Comparison of ENCODE assay signal across 1 cellular context in genomic region chr12:60594035-60594711, GRCh38.
TF ChIP-seq lines count a peak whose summit lies in the region.

No MANE protein-coding gene starts in this region.

TF ChIP-seq in WTC11, 78 proteins besides CTCF, POLR2A, EP300 and RAD21 (continued from another document):
- no peak for TF ChIP-seq JAZF1 (CRISPR knock-in tag; IDR thresholded peaks at IDR 0.05)
- no peak for TF ChIP-seq NFE2L1 (CRISPR knock-in tag; IDR thresholded peaks at IDR 0.05)
- TF ChIP-seq ATF1 (CRISPR knock-in tag; IDR thresholded peaks at IDR 0.05): no peak
- no peak for TF ChIP-seq IRF2 (CRISPR knock-in tag; IDR thresholded peaks at IDR 0.05; ENCODE audit: borderline replicate concordance, low read depth)
- no peak for TF ChIP-seq OVOL2 (CRISPR knock-in tag; IDR thresholded peaks at IDR 0.05; ENCODE audit: borderline replicate concordance)
- no peak for TF ChIP-seq NFYB (CRISPR knock-in tag; conservative IDR thresholded peaks at IDR 0.05; ENCODE audit: low read depth)
- TF ChIP-seq, protein P1, sequence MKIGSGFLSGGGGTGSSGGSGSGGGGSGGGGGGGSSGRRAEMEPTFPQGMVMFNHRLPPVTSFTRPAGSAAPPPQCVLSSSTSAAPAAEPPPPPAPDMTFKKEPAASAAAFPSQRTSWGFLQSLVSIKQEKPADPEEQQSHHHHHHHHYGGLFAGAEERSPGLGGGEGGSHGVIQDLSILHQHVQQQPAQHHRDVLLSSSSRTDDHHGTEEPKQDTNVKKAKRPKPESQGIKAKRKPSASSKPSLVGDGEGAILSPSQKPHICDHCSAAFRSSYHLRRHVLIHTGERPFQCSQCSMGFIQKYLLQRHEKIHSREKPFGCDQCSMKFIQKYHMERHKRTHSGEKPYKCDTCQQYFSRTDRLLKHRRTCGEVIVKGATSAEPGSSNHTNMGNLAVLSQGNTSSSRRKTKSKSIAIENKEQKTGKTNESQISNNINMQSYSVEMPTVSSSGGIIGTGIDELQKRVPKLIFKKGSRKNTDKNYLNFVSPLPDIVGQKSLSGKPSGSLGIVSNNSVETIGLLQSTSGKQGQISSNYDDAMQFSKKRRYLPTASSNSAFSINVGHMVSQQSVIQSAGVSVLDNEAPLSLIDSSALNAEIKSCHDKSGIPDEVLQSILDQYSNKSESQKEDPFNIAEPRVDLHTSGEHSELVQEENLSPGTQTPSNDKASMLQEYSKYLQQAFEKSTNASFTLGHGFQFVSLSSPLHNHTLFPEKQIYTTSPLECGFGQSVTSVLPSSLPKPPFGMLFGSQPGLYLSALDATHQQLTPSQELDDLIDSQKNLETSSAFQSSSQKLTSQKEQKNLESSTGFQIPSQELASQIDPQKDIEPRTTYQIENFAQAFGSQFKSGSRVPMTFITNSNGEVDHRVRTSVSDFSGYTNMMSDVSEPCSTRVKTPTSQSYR (CRISPR knock-in tag; IDR thresholded peaks at IDR 0.05): no peak
- TF ChIP-seq SP1 (CRISPR knock-in tag; conservative IDR thresholded peaks at IDR 0.05): no peak
- TF ChIP-seq GTF2I (CRISPR knock-in tag; conservative IDR thresholded peaks at IDR 0.05): no peak
- TF ChIP-seq TP53 (CRISPR knock-in tag; IDR thresholded peaks at IDR 0.05): no peak
- no peak for TF ChIP-seq ZNF121 (CRISPR knock-in tag; IDR thresholded peaks at IDR 0.05)
- no peak for TF ChIP-seq MAX (CRISPR knock-in tag; IDR thresholded peaks at IDR 0.05)
